Comparison of ENCODE assay signal across 8 cellular contexts in genomic region chr18:59921384-59921891, GRCh38. TPM values are rescaled to one million over a fixed set of nuclear protein-coding genes. Genes with fewer than 3 reads are reported as not detected.
DNase-seq lines count a peak whose midpoint lies in the region; ATAC-seq and TF ChIP-seq lines count a peak whose summit lies in the region.

No MANE protein-coding gene starts in this region.

- H3K27ac ChIP-seq in ascending aorta: no peak overlapping the region

- intact Hi-C loops in ascending aorta (cut with DNase I): no loop called here
- intact Hi-C loops in Caco-2 (cut with micrococcal nuclease; ENCODE audit: unreplicated experiment): no loop called here

- POLR2A ChIA-PET in Caco-2 (lab: Charles Lee): no interaction called here

- no TSS peak for BruUV-seq in Caco-2 (replicated peaks; lab: Mats Ljungman, UMichigan)

- H3K27me3 Mint-ChIP-seq in T-helper 17 cell (peaks cover 12% of the 10 kb centered on the region), neural crest cell (ENCODE audit: low read depth) (peaks cover 2% of the 10 kb centered on the region), Caco-2 (ENCODE audit: insufficient read depth, unreplicated experiment) (no peaks in the 10 kb centered on the region)

- H3K27me3 ChIP-seq in ascending aorta (no peaks in the 10 kb centered on the region), Caco-2 (replicated peaks; ENCODE audit: control insufficient read depth, insufficient read depth, low read length) (no peaks in the 10 kb centered on the region)

- TF ChIP-seq CTCF in neural crest cell (conservative IDR thresholded peaks at IDR 0.05): no peak
- no peak for TF ChIP-seq CTCF in ascending aorta (IDR thresholded peaks at IDR 0.05)
- TF ChIP-seq CTCF in Caco-2 (IDR thresholded peaks at IDR 0.05; ENCODE audit: insufficient read depth in 1 of 2, low read depth in 1 of 2, low read length in 1 of 2, severe bottlenecking in 1 of 2, unreplicated experiment in 1 of 2): no peak

- no peaks in the 10 kb centered on the region for H3K36me3 ChIP-seq in ascending aorta
- no peaks in the 10 kb centered on the region for H3K36me3 ChIP-seq in Caco-2 (ENCODE audit: control insufficient read depth, insufficient read depth, low read length)

- no peaks in the 10 kb centered on the region for H3K36me3 Mint-ChIP-seq in T-helper 17 cell (ENCODE audit: low read depth)
- H3K36me3 Mint-ChIP-seq in neural crest cell (ENCODE audit: low read depth): no peaks in the 10 kb centered on the region
- H3K36me3 Mint-ChIP-seq in Caco-2 (ENCODE audit: insufficient read depth, unreplicated experiment): no peaks in the 10 kb centered on the region

- no peaks in the 10 kb centered on the region for H3K4me1 ChIP-seq in ascending aorta
- H3K4me1 ChIP-seq in Caco-2: no peaks in the 10 kb centered on the region

- H3K4me1 Mint-ChIP-seq in T-helper 17 cell: peaks cover 6% of the 10 kb centered on the region
- H3K4me1 Mint-ChIP-seq in neural crest cell: no peaks in the 10 kb centered on the region
- H3K4me1 Mint-ChIP-seq in Caco-2 (ENCODE audit: low read depth, unreplicated experiment): no peaks in the 10 kb centered on the region

- H3K9me3 Mint-ChIP-seq in neural crest cell: no peaks in the 10 kb centered on the region
- no peaks in the 10 kb centered on the region for H3K9me3 Mint-ChIP-seq in Caco-2 (ENCODE audit: unreplicated experiment)

- peak; percentile 42 for ATAC-seq in GM18861 (IDR thresholded peaks at IDR 0.05; ENCODE audit: unreplicated experiment)
- peak; percentile 29 for ATAC-seq in HG02884 (IDR thresholded peaks at IDR 0.05; ENCODE audit: unreplicated experiment)
- ATAC-seq in T-helper 17 cell: peak; percentile 69

- H3K4me3 ChIP-seq in ascending aorta: no peak overlapping the region
- H3K4me3 ChIP-seq in Caco-2 (ENCODE audit: low read depth, low read length): no peak overlapping the region

- DNase-seq in T-helper 17 cell (no peak), neural crest cell (ENCODE audit: low read depth, low spot score) (no peak), NCI-H146 treated with DMSO at 0.1 percent for 48 hours (lab: John Stamatoyannopoulos, UW; ENCODE audit: unreplicated experiment) (no peak), ascending aorta (ENCODE audit: low spot score in 2 of 2) (no peak), Caco-2 (no peak), NCI-H446 (lab: John Stamatoyannopoulos, UW) (no peak)

- no peaks in the 10 kb centered on the region for H3K9me3 ChIP-seq in T-helper 17 cell (ENCODE audit: control insufficient read depth, low read length, poor library complexity, severe bottlenecking)
- H3K9me3 ChIP-seq in ascending aorta: no peaks in the 10 kb centered on the region
- no peaks in the 10 kb centered on the region for H3K9me3 ChIP-seq in Caco-2

- CTCF ChIA-PET in Caco-2 (lab: Charles Lee): no interaction called here

- no peak overlapping the region for H3K27ac Mint-ChIP-seq in T-helper 17 cell
- H3K27ac Mint-ChIP-seq in neural crest cell (ENCODE audit: unreplicated experiment): peak overlapping the region; percentile 12
- H3K27ac Mint-ChIP-seq in Caco-2 (ENCODE audit: unreplicated experiment): no peak overlapping the region

- H3K4me3 Mint-ChIP-seq in T-helper 17 cell: no peak overlapping the region
- H3K4me3 Mint-ChIP-seq in neural crest cell: no peak overlapping the region
- no peak overlapping the region for H3K4me3 Mint-ChIP-seq in Caco-2 (ENCODE audit: unreplicated experiment)

RNA-seq across cellular contexts. Expression of gene PMAIP1, which starts 21.6 kb away (rescaled TPM):
- total RNA-seq in T-helper 17 cell: 100 to 1,000 TPM; 111 to 139 TPM
- 4.2 and 4.6 TPM in 2 replicates for total RNA-seq in neural crest cell
- not detected for total RNA-seq in ascending aorta
- 2.3 and 2.4 TPM in 2 replicates for total RNA-seq in Caco-2 (2022)

Comparison
In these comparisons a context has a peak if more than half of its experiments do, and no peak if none do; other contexts are left out.
1. RNA of gene PMAIP1, which starts 21.6 kb away (total RNA-seq): 111 to 139 TPM in T-helper 17 cell; 4.2 to 4.6 TPM in neural crest cell, 2.3 to 2.4 TPM in Caco-2 and not detected in ascending aorta (single experiment); every median in the first group is over 10 times any median in the second.
2. Peak in every context shown above with its lines, with median percentiles within 50 percentile points of each other: ATAC-seq.